ENCODE assay signal across 16 cellular contexts in genomic region chr17:57211543-57211942, GRCh38. TPM values are rescaled to one million over a fixed set of nuclear protein-coding genes. Genes with fewer than 3 reads are reported as not detected.
A peak's percentile ranks its signal among the peaks of the same experiment; 100 is the strongest.
DNase-seq lines count a peak whose midpoint lies in the region; ATAC-seq and TF ChIP-seq lines count a peak whose summit lies in the region.
"Had no signal": no experiment of that assay in that cellular context is flagged by ENCODE, and none has a peak within 500 bp of the region (broad histone marks: within the 10 kb centered on the region; RNA-seq: fewer than 3 reads in every experiment).

No MANE protein-coding gene starts in this region.

- H3K4me3 ChIP-seq in MG63 (no peak overlapping the region), mesenchymal stem cell (ENCODE audit: insufficient read depth in 1 of 2, low read depth in 1 of 2, low read length in 2 of 2) (no peak overlapping the region), osteoblast (ENCODE audit: insufficient read depth, low read length) (no peak overlapping the region)
- H3K4me3 ChIP-seq: mucosa of descending colon had no signal

- WGBS in mesenchymal stem cell, result 11% methylated on average over 3 of the region's 4 CpGs

- TF ChIP-seq CTCF in osteoblast (IDR thresholded peaks at IDR 0.05; ENCODE audit: extremely low read depth, low read depth, low read length), result no peak

- no peak overlapping the region for H2BK5ac ChIP-seq in mesenchymal stem cell (ENCODE audit: low read depth, low read length, poor library complexity, severe bottlenecking)

- H2BK15ac ChIP-seq in mesenchymal stem cell (ENCODE audit: low read depth, poor library complexity, severe bottlenecking), result no peak overlapping the region

- no peaks in the 10 kb centered on the region for H3K79me1 ChIP-seq in mesenchymal stem cell (replicated peaks; ENCODE audit: low read length, poor library complexity, severe bottlenecking)

- H3K14ac ChIP-seq in mesenchymal stem cell (ENCODE audit: low read length in 2 of 2), result no peak overlapping the region

- H3K9me3 ChIP-seq in MG63, result peaks cover 8% of the 10 kb centered on the region
- peaks cover 13% of the 10 kb centered on the region for H3K9me3 ChIP-seq in mesenchymal stem cell (ENCODE audit: control insufficient read depth, low read length)
- no peaks in the 10 kb centered on the region for H3K9me3 ChIP-seq in osteoblast (ENCODE audit: low read depth, low read length)
- H3K9me3 ChIP-seq: Caco-2 had no signal

- H3K36me3 ChIP-seq in MG63 (no peaks in the 10 kb centered on the region), mesenchymal stem cell (ENCODE audit: control insufficient read depth in 1 of 2, insufficient read depth in 2 of 2, low read depth in 1 of 2, low read length in 2 of 2) (no peaks in the 10 kb centered on the region), osteoblast (ENCODE audit: insufficient read depth, low read length) (no peaks in the 10 kb centered on the region)

- H3K18ac ChIP-seq in mesenchymal stem cell (ENCODE audit: low read depth in 1 of 2, low read length in 2 of 2), result no peak overlapping the region

- DNase-seq in DMS153 (lab: John Stamatoyannopoulos, UW) (peak; percentile 30), DMS153 treated with DMSO at 0.1 percent for 48 hours (lab: John Stamatoyannopoulos, UW; ENCODE audit: unreplicated experiment) (no peak), MG63 (peak; percentile 43), astrocyte of the hippocampus (ENCODE audit: low read depth, low spot score) (peak; percentile 52), mesenchymal stem cell (peak; percentile 39), left lobe of liver (ENCODE audit: low spot score) (no peak), osteoblast (ENCODE audit: insufficient read length, low spot score, missing footprints) (no peak)
- DNase-seq: activated naive CD8-positive, alpha-beta T cell treated with anti-CD3 and anti-CD28 coated beads, Interleukin-2, amount 50 U/mL, for 24 hours; Caco-2; mucosa of descending colon; NCI-H1092 treated with DMSO at 0.1 percent for 48 hours; posterior cingulate gyrus; SW 1271 had no signal

- no peaks in the 10 kb centered on the region for H4K20me1 ChIP-seq in osteoblast (ENCODE audit: insufficient read depth, low read length)

- H3K23ac ChIP-seq in mesenchymal stem cell (ENCODE audit: low read length in 2 of 2), result no peak overlapping the region

- no peak overlapping the region for H4K91ac ChIP-seq in mesenchymal stem cell (ENCODE audit: low read length)

- H2BK12ac ChIP-seq in mesenchymal stem cell (ENCODE audit: low read length in 2 of 2), result no peak overlapping the region

- H2AFZ ChIP-seq in mesenchymal stem cell (ENCODE audit: low read depth, low read length) (no peak overlapping the region), osteoblast (ENCODE audit: low read length) (no peak overlapping the region)

- H3K4me1 ChIP-seq in mesenchymal stem cell (ENCODE audit: control insufficient read depth, insufficient read depth, low read depth, low read length) (no peaks in the 10 kb centered on the region), osteoblast (ENCODE audit: insufficient read depth, low read length) (peaks cover 7% of the 10 kb centered on the region)
- H3K4me1 ChIP-seq: Caco-2 had no signal

- H2BK120ac ChIP-seq in mesenchymal stem cell (ENCODE audit: low read depth, low read length), result no peak overlapping the region

- no peak overlapping the region for H2AK5ac ChIP-seq in mesenchymal stem cell (ENCODE audit: low read length, severe bottlenecking)

- H3K4me2 ChIP-seq in mesenchymal stem cell (ENCODE audit: low read length, poor library complexity, severe bottlenecking) (no peak overlapping the region), osteoblast (ENCODE audit: insufficient read depth, low read length) (no peak overlapping the region)

- no peak overlapping the region for H3K9ac ChIP-seq in mesenchymal stem cell (ENCODE audit: low read length)

- no peak overlapping the region for H4K8ac ChIP-seq in mesenchymal stem cell (ENCODE audit: low read length)

- H3K4ac ChIP-seq in mesenchymal stem cell (ENCODE audit: low read depth in 1 of 2, low read length in 2 of 2), result no peak overlapping the region

- no peaks in the 10 kb centered on the region for H3K27me3 ChIP-seq in MG63
- H3K27me3 ChIP-seq in mesenchymal stem cell (ENCODE audit: control insufficient read depth in 1 of 2, insufficient read depth in 1 of 2, low read length in 2 of 2), result peaks cover 0 to 11% of the 10 kb centered on the region in 2 experiments
- no peaks in the 10 kb centered on the region for H3K27me3 ChIP-seq in osteoblast (ENCODE audit: insufficient read depth, low read length)

- H3K79me2 ChIP-seq in osteoblast (ENCODE audit: insufficient read depth, low read length), result no peaks in the 10 kb centered on the region

- H3K27ac ChIP-seq in mesenchymal stem cell (ENCODE audit: low read length, poor library complexity, severe bottlenecking) (no peak overlapping the region), osteoblast (ENCODE audit: low read depth, low read length) (no peak overlapping the region)
- H3K27ac ChIP-seq: 22Rv1 had no signal

- ATAC-seq in left lobe of liver (no peak), GM21576 (IDR thresholded peaks at IDR 0.05; ENCODE audit: unreplicated experiment) (no peak)
- ATAC-seq: activated CD4-positive, CD25-positive, alpha-beta regulatory T cell treated with anti-CD3 and anti-CD28 coated beads, Interleukin-2, amount 50 U/mL, for 24 hours; activated naive CD8-positive, alpha-beta T cell treated with anti-CD3 and anti-CD28 coated beads, Interleukin-2, amount 50 U/mL, for 24 hours; mucosa of descending colon had no signal

RNA-seq across cellular contexts. Expression of gene MSI2, which starts 44.8 kb away (rescaled TPM):
- total RNA-seq in MG63 (2014; rRNA removed; shearing (Covaris generic); ENCODE audit: low replicate concordance), result 2.8 and 6.3 TPM in 2 replicates
- 21.7 TPM for polyA plus RNA-seq in mesenchymal stem cell (2013, experiment 1 of 2)
- 22.6 TPM for polyA plus RNA-seq in mesenchymal stem cell (2013, experiment 2 of 2)
- 24.2 TPM for total RNA-seq in left lobe of liver
- 17.4 and 23.2 TPM in 2 replicates for total RNA-seq in osteoblast

Comparison
In these comparisons a context has a peak if more than half of its experiments do, and no peak if none do; other contexts are left out.
1. DNase-seq: peak in DMS153 (single experiment), MG63 (single experiment), astrocyte of the hippocampus (single experiment) and mesenchymal stem cell (single experiment); none in DMS153 treated with DMSO at 0.1 percent for 48 hours (single experiment), left lobe of liver (single experiment) and osteoblast (single experiment).